ENCODE assay signal across 1 cellular context in genomic region chr19:38061294-38061693, GRCh38.
TF ChIP-seq lines count a peak whose summit lies in the region.

No MANE protein-coding gene starts in this region.

TF ChIP-seq in IMR-90, 13 proteins besides CTCF, POLR2A, EP300 and RAD21 (continued from another document):
- TF ChIP-seq FOS (IDR thresholded peaks at IDR 0.05; ENCODE audit: low read depth, low read length) (peak; percentile 72), ELK1 (IDR thresholded peaks at IDR 0.05; ENCODE audit: borderline replicate concordance, low read depth, low read length) (no peak), RFX5 (IDR thresholded peaks at IDR 0.05; ENCODE audit: low read depth, low read length) (no peak), CHD1 (IDR thresholded peaks at IDR 0.05; ENCODE audit: low read depth, low read length) (no peak), NFE2L2 (IDR thresholded peaks at IDR 0.05; ENCODE audit: low read depth, low read length) (no peak), BHLHE40 (IDR thresholded peaks at IDR 0.05; ENCODE audit: low read depth, low read length) (peak; percentile 64), MAFK (IDR thresholded peaks at IDR 0.05; ENCODE audit: low read depth, low read length) (no peak), CEBPB (IDR thresholded peaks at IDR 0.05; ENCODE audit: low read depth, low read length) (no peak)
TF ChIP-seq in IMR-90: peak in this region for 7.
